Comparison of ENCODE assay signal across 11 cellular contexts in the genomic region with DNA sequence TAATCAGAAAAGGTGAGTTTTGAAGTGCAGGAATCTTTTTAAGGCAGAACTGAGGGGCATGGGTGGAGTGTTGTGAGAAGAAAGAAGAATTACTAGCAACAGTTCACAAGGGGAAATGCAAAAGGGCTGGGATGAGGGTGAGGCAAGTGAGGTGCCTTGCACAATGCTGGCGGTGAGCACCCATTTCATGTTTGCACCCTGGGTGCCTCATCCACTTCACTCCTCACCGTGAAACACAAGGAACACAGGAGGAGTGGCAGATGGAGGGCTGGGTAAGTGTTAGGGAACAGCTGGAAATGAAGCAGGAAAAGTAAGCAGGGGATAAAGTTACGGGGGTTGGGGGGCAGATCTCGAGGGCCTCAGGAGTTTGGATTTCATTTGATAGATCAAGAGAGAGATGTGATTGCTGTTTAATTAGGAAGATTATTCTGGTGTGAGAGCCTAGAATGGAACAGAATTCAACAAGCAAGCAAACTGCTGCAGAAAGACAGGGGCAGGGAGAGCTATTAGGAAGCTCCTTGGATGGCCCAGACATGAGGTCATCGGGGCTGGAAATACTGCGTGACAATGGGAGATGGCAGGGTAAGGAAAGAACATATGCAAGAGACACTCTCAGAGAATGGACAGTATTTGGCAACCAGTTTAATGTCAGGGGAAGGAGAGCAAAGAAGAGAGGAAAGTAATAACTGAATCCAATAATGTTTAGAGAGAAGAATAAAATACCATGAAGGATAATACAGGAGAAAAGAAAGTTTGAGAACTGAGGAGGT. TPM values are rescaled to one million over a fixed set of nuclear protein-coding genes. Genes with fewer than 3 reads are reported as not detected.
DNase-seq lines count a peak whose midpoint lies in the region; ATAC-seq and TF ChIP-seq lines count a peak whose summit lies in the region.
"Had no signal": no experiment of that assay in that cellular context is flagged by ENCODE, and none has a peak within 500 bp of the region (broad histone marks: within the 10 kb centered on the region; RNA-seq: fewer than 3 reads in every experiment).

No MANE protein-coding gene starts in this region.

- H3K27me3 ChIP-seq in upper lobe of left lung, result no peaks in the 10 kb centered on the region

- TF ChIP-seq CTCF in upper lobe of left lung (IDR thresholded peaks at IDR 0.05), result no peak

- peak in 1 of 4 donors; percentile 31 for TF ChIP-seq POLR2A in upper lobe of left lung (IDR thresholded peaks at IDR 0.05)

- no peak for TF ChIP-seq EP300 in upper lobe of left lung (IDR thresholded peaks at IDR 0.05)

- peak overlapping the region in 3 of 4 donors; percentile 5 to 30 (median 11) for H3K4me3 ChIP-seq in upper lobe of left lung

- H3K36me3 ChIP-seq in upper lobe of left lung, result peaks cover 0 to 3% (median 0%) of the 10 kb centered on the region in 4 donors

- peak; percentile 2 for DNase-seq in NCI-H345 treated with DMSO at 0.1 percent for 48 hours (lab: John Stamatoyannopoulos, UW; ENCODE audit: unreplicated experiment)
- DNase-seq in NCI-H345 (lab: John Stamatoyannopoulos, UW), result no peak
- DNase-seq in fibroblast of peridontal ligament (ENCODE audit: extremely low read depth), result peak; percentile 66
- DNase-seq in upper lobe of left lung, result peak in 1 of 2 donors; percentile 88
- DNase-seq in NCI-H2196 treated with DMSO at 0.1 percent for 48 hours (lab: John Stamatoyannopoulos, UW; ENCODE audit: unreplicated experiment), result no peak
- DNase-seq: activated T-cell treated with anti-CD3 and anti-CD28 coated beads, Interleukin-2, amount 50 U/mL, for 48 hours; NCI-H2081 had no signal

- peaks cover 8 to 26% (median 19%) of the 10 kb centered on the region in 4 donors for H3K4me1 ChIP-seq in upper lobe of left lung

- 52 to 54% methylated on average over 6 of the region's 6 CpGs for WGBS in upper lobe of left lung, 2 donors

- H3K9me3 ChIP-seq in upper lobe of left lung, result no peaks in the 10 kb centered on the region

- ATAC-seq in SK-N-SH treated with all-trans-retinoic acid at 6 μM for 48 hours (peak; percentile 64), upper lobe of left lung (ENCODE audit: low FRiP score in 2 of 2) (peak; percentile 55 to 70), HG03439 (IDR thresholded peaks at IDR 0.05; ENCODE audit: unreplicated experiment) (no peak), HG03280 (IDR thresholded peaks at IDR 0.05; ENCODE audit: unreplicated experiment) (no peak)
- ATAC-seq: sciatic nerve had no signal

- peak overlapping the region in 2 of 4 donors; percentile 17 to 57 for H3K27ac ChIP-seq in upper lobe of left lung

TF ChIP-seq in SK-N-SH treated with all-trans-retinoic acid at 6 μM for 48 hours, 23 proteins besides CTCF, POLR2A, EP300 and RAD21:
- TF ChIP-seq GLIS3 (CRISPR knock-in tag; IDR thresholded peaks at IDR 0.05), result no peak
- TF ChIP-seq, protein P1, sequence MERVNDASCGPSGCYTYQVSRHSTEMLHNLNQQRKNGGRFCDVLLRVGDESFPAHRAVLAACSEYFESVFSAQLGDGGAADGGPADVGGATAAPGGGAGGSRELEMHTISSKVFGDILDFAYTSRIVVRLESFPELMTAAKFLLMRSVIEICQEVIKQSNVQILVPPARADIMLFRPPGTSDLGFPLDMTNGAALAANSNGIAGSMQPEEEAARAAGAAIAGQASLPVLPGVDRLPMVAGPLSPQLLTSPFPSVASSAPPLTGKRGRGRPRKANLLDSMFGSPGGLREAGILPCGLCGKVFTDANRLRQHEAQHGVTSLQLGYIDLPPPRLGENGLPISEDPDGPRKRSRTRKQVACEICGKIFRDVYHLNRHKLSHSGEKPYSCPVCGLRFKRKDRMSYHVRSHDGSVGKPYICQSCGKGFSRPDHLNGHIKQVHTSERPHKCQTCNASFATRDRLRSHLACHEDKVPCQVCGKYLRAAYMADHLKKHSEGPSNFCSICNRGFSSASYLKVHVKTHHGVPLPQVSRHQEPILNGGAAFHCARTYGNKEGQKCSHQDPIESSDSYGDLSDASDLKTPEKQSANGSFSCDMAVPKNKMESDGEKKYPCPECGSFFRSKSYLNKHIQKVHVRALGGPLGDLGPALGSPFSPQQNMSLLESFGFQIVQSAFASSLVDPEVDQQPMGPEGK (CRISPR knock-in tag; IDR thresholded peaks at IDR 0.05; ENCODE audit: borderline replicate concordance), result no peak
- TF ChIP-seq TCF4 (CRISPR knock-in tag; IDR thresholded peaks at IDR 0.05; ENCODE audit: borderline replicate concordance), result no peak
- TF ChIP-seq, protein P2, sequence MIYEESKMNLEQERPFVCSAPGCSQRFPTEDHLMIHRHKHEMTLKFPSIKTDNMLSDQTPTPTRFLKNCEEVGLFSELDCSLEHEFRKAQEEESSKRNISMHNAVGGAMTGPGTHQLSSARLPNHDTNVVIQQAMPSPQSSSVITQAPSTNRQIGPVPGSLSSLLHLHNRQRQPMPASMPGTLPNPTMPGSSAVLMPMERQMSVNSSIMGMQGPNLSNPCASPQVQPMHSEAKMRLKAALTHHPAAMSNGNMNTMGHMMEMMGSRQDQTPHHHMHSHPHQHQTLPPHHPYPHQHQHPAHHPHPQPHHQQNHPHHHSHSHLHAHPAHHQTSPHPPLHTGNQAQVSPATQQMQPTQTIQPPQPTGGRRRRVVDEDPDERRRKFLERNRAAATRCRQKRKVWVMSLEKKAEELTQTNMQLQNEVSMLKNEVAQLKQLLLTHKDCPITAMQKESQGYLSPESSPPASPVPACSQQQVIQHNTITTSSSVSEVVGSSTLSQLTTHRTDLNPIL (CRISPR knock-in tag; IDR thresholded peaks at IDR 0.05; ENCODE audit: low read depth), result no peak

RNA-seq across cellular contexts. Expression of gene HEATR6, which starts 8.3 kb away (rescaled TPM):
- total RNA-seq in upper lobe of left lung, result 10 to 100 TPM; 17.9 to 35.2 (median 22.3) TPM

Comparison
In these comparisons a context has a peak if more than half of its experiments do, and no peak if none do; other contexts are left out.
1. DNase-seq: peak in NCI-H345 treated with DMSO at 0.1 percent for 48 hours (single experiment) and fibroblast of peridontal ligament (single experiment); none in NCI-H345 (single experiment) and NCI-H2196 treated with DMSO at 0.1 percent for 48 hours (single experiment).
2. ATAC-seq: peak in SK-N-SH treated with all-trans-retinoic acid at 6 μM for 48 hours (single experiment) and upper lobe of left lung (2 of 2); none in HG03439 (single experiment) and HG03280 (single experiment).